ENCODE assay signal across 23 cellular contexts in genomic region chr6:28005124-28005662, GRCh38. TPM values are rescaled to one million over a fixed set of nuclear protein-coding genes. Genes with fewer than 3 reads are reported as not detected.
"Had no signal": no experiment of that assay in that cellular context is flagged by ENCODE, and none has a peak within 500 bp of the region (broad histone marks: within the 10 kb centered on the region; RNA-seq: fewer than 3 reads in every experiment).

No MANE protein-coding gene starts in this region.

- H3K4me1 Mint-ChIP-seq: activated CD4-positive, alpha-beta T cell treated with anti-CD3 and anti-CD28 coated beads for 36 hours; activated CD8-positive, alpha-beta memory T cell treated with anti-CD3 and anti-CD28 coated beads, Interleukin-2, amount 10 ng/mL, durations not matched to agents 7 days and 5 days; activated naive CD4-positive, alpha-beta T cell treated with anti-CD3 and anti-CD28 coated beads, Interleukin-2, amount 50 U/mL, for 24 hours; stimulated activated effector memory CD8-positive, alpha-beta T cell treated with anti-CD3 and anti-CD28 coated beads, Interleukin-12 subunit alpha, Interleukin-12 subunit beta, amount 100 ng/mL, for 72 hours had no signal

- H3K4me3 Mint-ChIP-seq: activated CD4-positive, alpha-beta memory T cell treated with anti-CD3 and anti-CD28 coated beads for 36 hours; activated CD4-positive, alpha-beta T cell treated with anti-CD3 and anti-CD28 coated beads for 36 hours; activated CD8-positive, alpha-beta memory T cell treated with anti-CD3 and anti-CD28 coated beads, Interleukin-2, amount 10 ng/mL, durations not matched to agents 7 days and 5 days; activated naive CD4-positive, alpha-beta T cell treated with anti-CD3 and anti-CD28 coated beads, Interleukin-2, amount 50 U/mL, for 24 hours; stimulated activated effector memory CD8-positive, alpha-beta T cell treated with anti-CD3 and anti-CD28 coated beads, Interleukin-12 subunit alpha, Interleukin-12 subunit beta, amount 100 ng/mL, for 72 hours had no signal

- H3K4me1 ChIP-seq: adrenal gland, esophagus muscularis mucosa, foreskin keratinocyte, lower lobe of right lung, parathyroid adenoma, thyroid gland, uterus had no signal

- H3K9me3 Mint-ChIP-seq: activated CD4-positive, alpha-beta memory T cell treated with anti-CD3 and anti-CD28 coated beads for 36 hours; activated naive CD4-positive, alpha-beta T cell treated with anti-CD3 and anti-CD28 coated beads, Interleukin-2, amount 50 U/mL, for 24 hours; stimulated activated effector memory CD8-positive, alpha-beta T cell treated with anti-CD3 and anti-CD28 coated beads, Interleukin-12 subunit alpha, Interleukin-12 subunit beta, amount 100 ng/mL, for 72 hours had no signal

- H3K9ac ChIP-seq: parathyroid adenoma had no signal

- H3K4me3 ChIP-seq: adrenal gland, esophagus muscularis mucosa, lower lobe of right lung, thyroid gland, uterus had no signal

- H3K27ac Mint-ChIP-seq: activated CD4-positive, alpha-beta memory T cell treated with anti-CD3 and anti-CD28 coated beads for 36 hours; activated CD4-positive, alpha-beta T cell treated with anti-CD3 and anti-CD28 coated beads for 36 hours; activated CD8-positive, alpha-beta memory T cell treated with anti-CD3 and anti-CD28 coated beads, Interleukin-2, amount 10 ng/mL, durations not matched to agents 7 days and 5 days; activated naive CD4-positive, alpha-beta T cell treated with anti-CD3 and anti-CD28 coated beads, Interleukin-2, amount 50 U/mL, for 24 hours; stimulated activated effector memory CD8-positive, alpha-beta T cell treated with anti-CD3 and anti-CD28 coated beads, Interleukin-12 subunit alpha, Interleukin-12 subunit beta, amount 100 ng/mL, for 72 hours had no signal

- H3K27me3 ChIP-seq: adrenal gland, neutrophil, thyroid gland, uterus had no signal

- H3K9me3 ChIP-seq: adrenal gland, esophagus muscularis mucosa, lower lobe of right lung, neutrophil, thyroid gland, uterus had no signal

- H3K36me3 Mint-ChIP-seq: activated CD4-positive, alpha-beta memory T cell treated with anti-CD3 and anti-CD28 coated beads for 36 hours; activated CD8-positive, alpha-beta memory T cell treated with anti-CD3 and anti-CD28 coated beads, Interleukin-2, amount 10 ng/mL, durations not matched to agents 7 days and 5 days; activated naive CD4-positive, alpha-beta T cell treated with anti-CD3 and anti-CD28 coated beads, Interleukin-2, amount 50 U/mL, for 24 hours; stimulated activated effector memory CD8-positive, alpha-beta T cell treated with anti-CD3 and anti-CD28 coated beads, Interleukin-12 subunit alpha, Interleukin-12 subunit beta, amount 100 ng/mL, for 72 hours had no signal

- DNase-seq: activated CD4-positive, alpha-beta memory T cell treated with anti-CD3 and anti-CD28 coated beads for 36 hours; activated CD4-positive, alpha-beta T cell treated with anti-CD3 and anti-CD28 coated beads for 36 hours; activated CD8-positive, alpha-beta memory T cell treated with anti-CD3 and anti-CD28 coated beads, Interleukin-2, amount 10 ng/mL, durations not matched to agents 7 days and 5 days; activated effector memory CD4-positive, alpha-beta T cell treated with Interleukin-2 at 50 U/mL for 16 hours; activated T-cell treated with anti-CD3 and anti-CD28 coated beads, Interleukin-2, amount 50 U/mL, for 1 hour; adrenal gland; caudate nucleus; foreskin keratinocyte; left colon; lower lobe of right lung; midbrain; stimulated activated CD4-positive, alpha-beta T cell treated with anti-CD3 and anti-CD28 coated beads, Interleukin-12 subunit alpha, Interleukin-12 subunit beta, amount 100 ng/mL, for 4 hours; stimulated activated CD4-positive, alpha-beta T cell treated with anti-CD3 and anti-CD28 coated beads, Interleukin-2, amount 100 ng/mL, for 24 hours; T-helper 1 cell; T1000; thyroid gland; uterus had no signal

- H3K36me3 ChIP-seq: adrenal gland, esophagus muscularis mucosa, lower lobe of right lung, neutrophil, thyroid gland, uterus had no signal

- H3K27ac ChIP-seq: adrenal gland, esophagus muscularis mucosa, foreskin keratinocyte, lower lobe of right lung, neutrophil, parathyroid adenoma, thyroid gland, uterus, VCaP had no signal

- ATAC-seq: activated CD4-positive, alpha-beta T cell treated with anti-CD3 and anti-CD28 coated beads for 36 hours; activated CD8-positive, alpha-beta memory T cell treated with anti-CD3 and anti-CD28 coated beads, Interleukin-2, amount 10 ng/mL, durations not matched to agents 7 days and 5 days; foreskin keratinocyte; lower lobe of right lung; stimulated activated effector memory CD8-positive, alpha-beta T cell treated with anti-CD3 and anti-CD28 coated beads, Interleukin-12 subunit alpha, Interleukin-12 subunit beta, amount 100 ng/mL, for 72 hours had no signal

RNA-seq across cellular contexts. Expression of gene OR2B6, which starts 48.2 kb away (rescaled TPM):
- total RNA-seq: activated CD4-positive, alpha-beta memory T cell treated with anti-CD3 and anti-CD28 coated beads for 36 hours; activated CD4-positive, alpha-beta T cell treated with anti-CD3 and anti-CD28 coated beads for 36 hours; adrenal gland; esophagus muscularis mucosa; foreskin keratinocyte; left colon; lower lobe of right lung; thyroid gland; uterus had no signal
- polyA plus RNA-seq: adrenal gland, foreskin keratinocyte had no signal
